Comparison of ENCODE assay signal across 10 cellular contexts in the genomic region with DNA sequence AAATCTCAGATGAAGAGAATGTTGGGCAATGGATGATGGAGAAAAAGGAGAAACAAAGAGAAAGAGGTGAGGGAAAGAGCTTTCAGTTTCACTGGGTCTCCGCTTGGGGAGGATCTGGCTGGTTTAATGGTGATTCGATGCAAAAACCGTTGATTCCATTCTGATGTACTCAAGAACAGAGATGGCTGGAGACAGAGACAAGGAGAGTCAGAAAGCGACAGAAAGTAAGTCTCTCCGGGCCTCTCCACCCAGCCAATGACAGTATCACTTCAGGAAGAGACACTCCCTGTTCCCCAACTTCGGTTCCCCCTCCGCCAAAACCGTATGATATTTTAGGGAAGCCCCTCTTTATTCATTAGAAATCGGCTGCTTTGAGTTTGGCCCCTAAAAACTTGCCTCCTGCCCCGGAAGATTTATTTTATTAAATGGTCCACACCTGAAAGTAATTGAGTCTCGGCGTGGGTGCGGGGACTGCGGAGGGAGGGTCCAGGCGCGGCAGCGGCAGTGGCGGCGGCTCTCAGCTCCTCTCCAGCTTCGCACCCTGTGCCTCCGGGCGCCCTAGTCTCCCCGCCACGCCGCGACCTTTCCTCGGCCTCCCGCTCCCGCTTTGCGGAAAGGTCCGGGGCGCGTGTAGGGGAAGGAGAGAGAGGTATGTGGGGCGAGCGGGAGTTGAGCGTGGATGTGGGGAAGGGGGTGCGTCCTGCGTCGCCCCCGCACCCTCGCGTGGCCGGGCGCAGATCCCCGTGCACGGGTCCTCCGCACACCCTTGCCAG. TPM values are rescaled to one million over a fixed set of nuclear protein-coding genes. Genes with fewer than 3 reads are reported as not detected.
DNase-seq lines count a peak whose midpoint lies in the region; ATAC-seq and TF ChIP-seq lines count a peak whose summit lies in the region.
"Had no signal": no experiment of that assay in that cellular context is flagged by ENCODE, and none has a peak within 500 bp of the region (broad histone marks: within the 10 kb centered on the region; RNA-seq: fewer than 3 reads in every experiment).

No MANE protein-coding gene starts in this region.

- H3K9me3 Mint-ChIP-seq in brain: no peaks in the 10 kb centered on the region
- no peaks in the 10 kb centered on the region for H3K9me3 Mint-ChIP-seq in mesothelial cell of epicardium

- no peaks in the 10 kb centered on the region for H3K36me3 ChIP-seq in tibial artery

- TF ChIP-seq CTCF in brain (conservative IDR thresholded peaks at IDR 0.05) (no peak), mesothelial cell of epicardium (IDR thresholded peaks at IDR 0.05; ENCODE audit: unreplicated experiment) (no peak), tibial artery (IDR thresholded peaks at IDR 0.05) (no peak)

- peaks cover 0 to 2% of the 10 kb centered on the region in 2 donors for H3K27me3 ChIP-seq in tibial artery

- peak overlapping the region; percentile 64 to 84 for H3K4me3 ChIP-seq in tibial artery

- no peak for ATAC-seq in GM21526 (IDR thresholded peaks at IDR 0.05; ENCODE audit: low FRiP score, unreplicated experiment)

- H3K4me1 Mint-ChIP-seq in brain: peaks cover 21% of the 10 kb centered on the region
- H3K4me1 Mint-ChIP-seq in mesothelial cell of epicardium: peaks cover 65% of the 10 kb centered on the region

- H3K27ac Mint-ChIP-seq in brain: no peak overlapping the region
- peak overlapping the region; percentile 77 for H3K27ac Mint-ChIP-seq in mesothelial cell of epicardium

- peaks cover 0 to 12% (median 5%) of the 10 kb centered on the region in 4 donors for H3K4me1 ChIP-seq in tibial artery

- H3K27ac ChIP-seq in tibial artery: peak overlapping the region; percentile 81 to 82
- H3K27ac ChIP-seq: C4-2B had no signal

- peak; percentile 22 for DNase-seq in activated CD4-positive, alpha-beta T cell treated with anti-CD3 and anti-CD28 coated beads for 48 hours
- DNase-seq in activated CD4-positive, alpha-beta T cell treated with anti-CD3 and anti-CD28 coated beads, Interleukin-2, amount 50 U/mL, for 1 hour: no peak
- DNase-seq in mesothelial cell of epicardium (ENCODE audit: low spot score in 2 of 2, unreplicated experiment in 2 of 2): no peak
- DNase-seq in tibial artery: no peak
- no peak for DNase-seq in central memory CD4-positive, alpha-beta T cell
- DNase-seq in kidney tubule cell (ENCODE audit: low spot score): no peak
- DNase-seq: effector CD8-positive, alpha-beta T cell had no signal

- H3K9me3 ChIP-seq in tibial artery: no peaks in the 10 kb centered on the region

- peaks cover 95% of the 10 kb centered on the region for H3K27me3 Mint-ChIP-seq in brain
- H3K27me3 Mint-ChIP-seq in mesothelial cell of epicardium (ENCODE audit: low read depth): peaks cover 12% of the 10 kb centered on the region

- intact Hi-C loops in tibial artery (cut with DNase I; ENCODE audit: low total_unique reads): no loop called here

- H3K36me3 Mint-ChIP-seq in brain: no peaks in the 10 kb centered on the region
- peaks cover 20% of the 10 kb centered on the region for H3K36me3 Mint-ChIP-seq in mesothelial cell of epicardium

- H3K4me3 Mint-ChIP-seq in brain: peak overlapping the region; percentile 59 to 87 (median 79)
- peak overlapping the region; percentile 59 for H3K4me3 Mint-ChIP-seq in mesothelial cell of epicardium

RNA-seq across cellular contexts. Expression of gene ALX3, which starts 13.2 kb away (rescaled TPM):
- 19.3 TPM for polyA plus RNA-seq in brain (ENCODE audit: insufficient read depth, low read depth, low replicate concordance)
- 127 to 136 TPM (median 132 TPM) in 3 replicates for total RNA-seq in mesothelial cell of epicardium

RNA-seq across cellular contexts. Expression of gene UBL4B, which starts 28.6 kb away (rescaled TPM):
- polyA plus RNA-seq in brain (ENCODE audit: insufficient read depth, low read depth, low replicate concordance): 4.9 TPM
- total RNA-seq in mesothelial cell of epicardium: 10.2 to 11.7 TPM (median 10.7 TPM) in 3 replicates

RNA-seq across cellular contexts. Expression of gene STRIP1, which starts 49.2 kb away (rescaled TPM):
- polyA plus RNA-seq in brain (ENCODE audit: insufficient read depth, low read depth, low replicate concordance): 27.8 TPM
- 93.8 to 99.2 TPM (median 96.0 TPM) in 3 replicates for total RNA-seq in mesothelial cell of epicardium
